8 cellular contexts compared by ENCODE assay signal in genomic region chr4:70902577-70903281, GRCh38. TPM values are rescaled to one million over a fixed set of nuclear protein-coding genes. Genes with fewer than 3 reads are reported as not detected.
DNase-seq lines count a peak whose midpoint lies in the region; ATAC-seq and TF ChIP-seq lines count a peak whose summit lies in the region.

No MANE protein-coding gene starts in this region.

- H3K79me2 ChIP-seq in DOHH2 (ENCODE audit: control insufficient read depth, low read length), result peaks cover 59% of the 10 kb centered on the region

- H3K36me3 Mint-ChIP-seq in T-cell, result peaks cover 6% of the 10 kb centered on the region

- ATAC-seq in GM19395 (IDR thresholded peaks at IDR 0.05; ENCODE audit: unreplicated experiment) (peak; percentile 55), HG03432 (IDR thresholded peaks at IDR 0.05; ENCODE audit: unreplicated experiment) (peak; percentile 54), T-cell (replicated peaks in 1 of 4) (peak; percentile 48 to 64 (median 61))

- peak overlapping the region; percentile 76 for H3K4me2 ChIP-seq in DOHH2 (ENCODE audit: low read length)

- no peaks in the 10 kb centered on the region for H3K27me3 ChIP-seq in DOHH2 (ENCODE audit: control insufficient read depth, low read length)
- H3K27me3 ChIP-seq in ectodermal cell (ENCODE audit: control insufficient read depth, insufficient read depth, low read length, poor library complexity, severe bottlenecking), result no peaks in the 10 kb centered on the region
- no peaks in the 10 kb centered on the region for H3K27me3 ChIP-seq in thymus (ENCODE audit: control insufficient read depth, insufficient read depth)

- DNase-seq in T-cell (peak in 6 of 34 experiments; percentile 1 to 12 (median 2)), medulla oblongata (ENCODE audit: extremely low spot score) (peak; percentile 41), middle frontal gyrus (ENCODE audit: extremely low spot score, low spot score) (no peak)

- peak overlapping the region; percentile 94 to 99 (median 98) for H3K4me3 Mint-ChIP-seq in T-cell

- 0 to 1% methylated on average over 48 of the region's 48 CpGs for WGBS in ectodermal cell, 2 experiments
- WGBS in thymus, result under 1% methylated on average over 48 of the region's 48 CpGs

- H3K4me1 ChIP-seq in DOHH2 (ENCODE audit: control insufficient read depth, low read length), result peaks cover 46% of the 10 kb centered on the region
- no peaks in the 10 kb centered on the region for H3K4me1 ChIP-seq in ectodermal cell (ENCODE audit: control insufficient read depth, insufficient read depth, low read length)
- peaks cover 19% of the 10 kb centered on the region for H3K4me1 ChIP-seq in thymus (ENCODE audit: control insufficient read depth, insufficient read depth, low read length)

- H3K9me3 ChIP-seq in DOHH2 (ENCODE audit: control insufficient read depth, insufficient read depth, low read length), result no peaks in the 10 kb centered on the region
- H3K9me3 ChIP-seq in ectodermal cell (ENCODE audit: control insufficient read depth, low read length), result no peaks in the 10 kb centered on the region
- H3K9me3 ChIP-seq in thymus (ENCODE audit: control insufficient read depth), result no peaks in the 10 kb centered on the region

- no peaks in the 10 kb centered on the region for H3K9me2 ChIP-seq in DOHH2 (replicated peaks; ENCODE audit: control insufficient read depth, low read length)

- no peaks in the 10 kb centered on the region for H3K9me3 Mint-ChIP-seq in T-cell

- H3K4me3 ChIP-seq in DOHH2 (ENCODE audit: low read length) (peak overlapping the region; percentile 75), ectodermal cell (ENCODE audit: insufficient read depth, low read depth, low read length) (peak overlapping the region; percentile 96), thymus (ENCODE audit: low read length) (peak overlapping the region; percentile 76)

- H4K20me1 ChIP-seq in DOHH2 (ENCODE audit: control insufficient read depth, insufficient read depth, low read depth, low read length), result no peaks in the 10 kb centered on the region

- peaks cover 22% of the 10 kb centered on the region for H3K36me3 ChIP-seq in DOHH2 (ENCODE audit: control insufficient read depth, low read length)
- H3K36me3 ChIP-seq in ectodermal cell (ENCODE audit: control insufficient read depth, insufficient read depth, low read length), result peaks cover 5% of the 10 kb centered on the region
- H3K36me3 ChIP-seq in thymus (ENCODE audit: control insufficient read depth, insufficient read depth), result peaks cover 11% of the 10 kb centered on the region

- H3K27ac ChIP-seq in DOHH2 (ENCODE audit: low read depth, low read length), result peak overlapping the region; percentile 43
- H3K27ac ChIP-seq in ectodermal cell (ENCODE audit: insufficient read depth, low read depth, low read length, poor library complexity, severe bottlenecking), result peak overlapping the region; percentile 64
- H3K27ac ChIP-seq in thymus (ENCODE audit: low read depth), result peak overlapping the region; percentile 91

- POLR2A ChIA-PET in T-cell (lab: Charles Lee), result no interaction called here

- CTCF ChIA-PET in T-cell (lab: Charles Lee), result interaction anchor here (0.6 to 1.3 kb wide), 6 partner anchors 108 to 281 kb away, joined by 3 to 11 read pairs (median 4); no protein-coding TSS in a partner anchor

- H3K4me1 Mint-ChIP-seq in T-cell, result peaks cover 37 to 41% (median 38%) of the 10 kb centered on the region in 3 donors

- peaks cover 3% of the 10 kb centered on the region; the same call in 1 of the 2 replicates for H3F3A ChIP-seq in DOHH2 (ENCODE audit: control insufficient read depth, insufficient read depth)

- TF ChIP-seq CTCF in DOHH2 (IDR thresholded peaks at IDR 0.05; ENCODE audit: low read depth, low read length, poor library complexity, severe bottlenecking), result peak; percentile 15

- H3K27me3 Mint-ChIP-seq in T-cell, result no peaks in the 10 kb centered on the region

- H3K27ac Mint-ChIP-seq in T-cell, result peak overlapping the region; percentile 84 to 85

RNA-seq across cellular contexts. Expression of gene MOB1B, which starts 0.6 kb away (rescaled TPM):
- total RNA-seq in T-cell, result 10 to 100 TPM; 10.7 to 16.0 (median 11.2) TPM
- 21.7 TPM for polyA plus RNA-seq in ectodermal cell (2013, experiment 1 of 4)
- polyA plus RNA-seq in ectodermal cell (2013, experiment 2 of 4), result 24.9 TPM
- polyA plus RNA-seq in ectodermal cell (2013, experiment 3 of 4), result 20.9 TPM
- 21.5 TPM for polyA plus RNA-seq in ectodermal cell (2013, experiment 4 of 4)
- polyA plus RNA-seq in thymus, result 15.1 TPM
